In genomic region chr18:9380101-9380500, GRCh38 we compare ENCODE assay signal across 21 cellular contexts. TPM values are rescaled to one million over a fixed set of nuclear protein-coding genes. Genes with fewer than 3 reads are reported as not detected.
DNase-seq lines count a peak whose midpoint lies in the region; ATAC-seq and TF ChIP-seq lines count a peak whose summit lies in the region.
"Had no signal": no experiment of that assay in that cellular context is flagged by ENCODE, and none has a peak within 500 bp of the region (broad histone marks: within the 10 kb centered on the region; RNA-seq: fewer than 3 reads in every experiment).

No MANE protein-coding gene starts in this region.

- no peaks in the 10 kb centered on the region for H3K9me3 ChIP-seq in smooth muscle cell (replicated peaks; ENCODE audit: low read depth)
- H3K9me3 ChIP-seq: adrenal gland, SJCRH30, thoracic aorta had no signal

- no peak for ATAC-seq in GM18873 (IDR thresholded peaks at IDR 0.05; ENCODE audit: low FRiP score, unreplicated experiment)
- ATAC-seq: activated T-helper 17 cell treated with anti-CD3 and anti-CD28 coated beads, Interleukin-2, amount 50 U/mL, for 72 hours; left lobe of liver had no signal

- H2AFZ ChIP-seq in smooth muscle cell (ENCODE audit: low read depth), result no peak overlapping the region
- H2AFZ ChIP-seq: PC-9 had no signal

- H3K4me3 ChIP-seq in smooth muscle cell, result no peak overlapping the region
- H3K4me3 ChIP-seq: adrenal gland, PC-9, SJCRH30, skin epidermis, thoracic aorta had no signal

- H4K20me1 ChIP-seq in smooth muscle cell (ENCODE audit: low read depth), result no peaks in the 10 kb centered on the region

- no peak for TF ChIP-seq CTCF in smooth muscle cell (IDR thresholded peaks at IDR 0.05; ENCODE audit: borderline replicate concordance, insufficient read depth, poor library complexity, severe bottlenecking)

- H3F3A ChIP-seq in smooth muscle cell (ENCODE audit: low read depth), result peaks cover 3% of the 10 kb centered on the region

- H3K4me2 ChIP-seq in smooth muscle cell, result no peak overlapping the region
- H3K4me2 ChIP-seq: PC-9 had no signal

- no peaks in the 10 kb centered on the region for H3K36me3 ChIP-seq in smooth muscle cell (ENCODE audit: low read depth)
- H3K36me3 ChIP-seq: adrenal gland, SJCRH30, thoracic aorta had no signal

- H3K4me1 ChIP-seq in smooth muscle cell (ENCODE audit: low read depth), result peaks cover 10% of the 10 kb centered on the region
- H3K4me1 ChIP-seq: adrenal gland had no signal

- no peak overlapping the region for H3K9ac ChIP-seq in smooth muscle cell (ENCODE audit: low read depth)

- DNase-seq in DMS 273 (lab: John Stamatoyannopoulos, UW; ENCODE audit: unreplicated experiment) (peak; percentile 36), DMS 273 treated with DMSO at 0.1 percent for 48 hours (lab: John Stamatoyannopoulos, UW) (no peak), NCI-H2227 (lab: John Stamatoyannopoulos, UW; ENCODE audit: unreplicated experiment) (peak; percentile 34), fibroblast of the conjunctiva (ENCODE audit: low read depth) (peak; percentile 38), smooth muscle cell (lab: John Stamatoyannopoulos, UW; ENCODE audit: unreplicated experiment) (no peak), SW480 (ENCODE audit: low spot score) (no peak)
- DNase-seq in activated naive CD4-positive, alpha-beta T cell treated with anti-CD3 and anti-CD28 coated beads, Interleukin-2, amount 50 U/mL, for 16 hours, result no peak
- DNase-seq: adrenal gland; CD4-positive, alpha-beta T cell; DND-41; effector memory CD4-positive, alpha-beta T cell; foreskin melanocyte; NCI-H2029 treated with DMSO at 0.1 percent for 48 hours; PC-9 had no signal

- peaks cover 5% of the 10 kb centered on the region for H3K79me2 ChIP-seq in smooth muscle cell (ENCODE audit: low read depth)

- WGBS in smooth muscle cell (ENCODE audit: low lambda C conversion rate), result 87% methylated on average over 2 of the region's 2 CpGs

- H3K27ac ChIP-seq in smooth muscle cell (ENCODE audit: low read depth), result peak overlapping the region; percentile 1
- H3K27ac ChIP-seq: 22Rv1, adrenal gland, PC-9, thoracic aorta had no signal

- no peaks in the 10 kb centered on the region for H3K27me3 ChIP-seq in smooth muscle cell (ENCODE audit: low read depth)
- H3K27me3 ChIP-seq: adrenal gland, SJCRH30 had no signal

RNA-seq across cellular contexts. Expression of gene TWSG1, which starts 45.5 kb away (rescaled TPM):
- total RNA-seq in smooth muscle cell, result 104 and 148 TPM in 2 replicates
- polyA plus RNA-seq in smooth muscle cell, result 49.9 and 71.4 TPM in 2 replicates

Comparison
In these comparisons a context has a peak if more than half of its experiments do, and no peak if none do; other contexts are left out.
1. DNase-seq: peak in DMS 273 (single experiment), NCI-H2227 (single experiment) and fibroblast of the conjunctiva (single experiment); none in DMS 273 treated with DMSO at 0.1 percent for 48 hours (single experiment), smooth muscle cell (single experiment), activated naive CD4-positive, alpha-beta T cell treated with anti-CD3 and anti-CD28 coated beads, Interleukin-2, amount 50 U/mL, for 16 hours (single experiment) and SW480 (single experiment).